In the genomic region with DNA sequence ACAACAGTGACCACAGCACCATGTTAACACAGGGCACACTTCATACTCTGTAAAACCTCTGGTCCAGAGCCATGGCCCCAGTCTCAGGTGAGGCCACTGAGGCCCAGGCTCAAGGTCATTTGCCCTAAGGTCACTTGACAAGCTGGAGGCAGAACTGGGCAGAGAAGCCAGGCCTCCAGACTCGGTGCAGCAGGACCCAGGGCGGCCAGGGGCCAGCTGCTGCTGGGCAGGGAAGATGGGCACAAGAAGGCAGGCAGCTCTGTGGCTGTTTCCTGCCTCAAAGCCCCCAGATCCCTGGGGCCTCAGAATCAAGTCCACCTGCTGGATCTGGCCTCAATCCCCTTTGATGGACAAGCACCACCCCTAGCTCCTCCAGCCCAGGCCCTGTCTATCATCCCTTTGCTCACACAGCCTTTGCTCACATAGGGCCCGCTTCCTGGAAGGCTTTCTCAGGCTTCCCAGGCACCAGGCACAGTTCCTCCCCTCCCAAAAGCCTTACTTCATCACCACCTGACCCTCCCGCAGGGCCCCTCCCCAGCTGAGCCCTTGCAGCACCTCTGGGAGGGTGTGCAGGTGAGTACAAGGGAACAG, we compare ENCODE assay signal across 21 cellular contexts.
A peak's percentile ranks its signal among the peaks of the same experiment; 100 is the strongest.
DNase-seq lines count a peak whose midpoint lies in the region; ATAC-seq lines count a peak whose summit lies in the region.
"Had no signal": no experiment of that assay in that cellular context is flagged by ENCODE, and none has a peak within 500 bp of the region (broad histone marks: within the 10 kb centered on the region; RNA-seq: fewer than 3 reads in every experiment).

No MANE protein-coding gene starts in this region.

- H3K36me3 Mint-ChIP-seq in stimulated activated naive B cell treated with anti-CD40 and anti-IgM and Interleukin-4, amounts not matched to agents 10 μg/mL and 1 μg/mL and 100 μg/mL, for 72 hours: no peaks in the 10 kb centered on the region
- H3K36me3 Mint-ChIP-seq: CD4-positive, CD25-positive, alpha-beta regulatory T cell had no signal

- no peak overlapping the region for H3K4me3 Mint-ChIP-seq in stimulated activated naive CD8-positive, alpha-beta T cell treated with anti-CD3 and anti-CD28 coated beads, Interleukin-15, amount 100 ng/mL, for 72 hours
- no peak overlapping the region for H3K4me3 Mint-ChIP-seq in stimulated activated naive B cell treated with anti-CD40 and anti-IgM and Interleukin-4, amounts not matched to agents 10 μg/mL and 1 μg/mL and 100 μg/mL, for 72 hours
- H3K4me3 Mint-ChIP-seq: B cell; CD4-positive, CD25-positive, alpha-beta regulatory T cell had no signal

- no peaks in the 10 kb centered on the region for H3K9me3 Mint-ChIP-seq in stimulated activated naive CD8-positive, alpha-beta T cell treated with anti-CD3 and anti-CD28 coated beads, Interleukin-15, amount 100 ng/mL, for 72 hours
- no peaks in the 10 kb centered on the region for H3K9me3 Mint-ChIP-seq in stimulated activated naive B cell treated with anti-CD40 and anti-IgM and Interleukin-4, amounts not matched to agents 10 μg/mL and 1 μg/mL and 100 μg/mL, for 72 hours
- H3K9me3 Mint-ChIP-seq: CD4-positive, CD25-positive, alpha-beta regulatory T cell had no signal

- peak overlapping the region; percentile 33 for H3K27ac ChIP-seq in angular gyrus (ENCODE audit: low read depth, low read length)
- H3K27ac ChIP-seq: GM23248 had no signal

- no peak for ATAC-seq in stimulated activated naive CD8-positive, alpha-beta T cell treated with anti-CD3 and anti-CD28 coated beads, Interleukin-15, amount 100 ng/mL, for 72 hours
- no peak for ATAC-seq in stimulated activated naive CD8-positive, alpha-beta T cell treated with anti-CD3 and anti-CD28 coated beads, Interleukin-15, Interleukin-2, amounts not matched to agents 100 U/mL and 50 U/mL, for 24 hours
- ATAC-seq in stimulated activated naive B cell treated with anti-CD40 and anti-IgM and Interleukin-4, amounts not matched to agents 10 μg/mL and 1 μg/mL and 100 μg/mL, for 72 hours (replicated peaks): no peak
- no peak for ATAC-seq in GM21723 (IDR thresholded peaks at IDR 0.05; ENCODE audit: unreplicated experiment)
- ATAC-seq: HCT116 had no signal

- no peaks in the 10 kb centered on the region for H3K36me3 ChIP-seq in iPS-15b (ENCODE audit: control insufficient read depth, insufficient read depth, low read length)

- no peak for DNase-seq in stimulated activated naive CD8-positive, alpha-beta T cell treated with anti-CD3 and anti-CD28 coated beads, Interleukin-15, amount 100 ng/mL, for 72 hours
- no peak for DNase-seq in stimulated activated naive CD8-positive, alpha-beta T cell treated with anti-CD3 and anti-CD28 coated beads, Interleukin-15, Interleukin-2, amounts not matched to agents 100 U/mL and 50 U/mL, for 24 hours
- DNase-seq in stimulated activated naive B cell treated with anti-CD40 and anti-IgM and Interleukin-4, amounts not matched to agents 10 μg/mL and 1 μg/mL and 100 μg/mL, for 72 hours: no peak
- DNase-seq in NK-92 treated with Interleukin-12 subunit alpha and Interleukin-12 subunit beta, amount 100 ng/mL, for 24 hours (lab: John Stamatoyannopoulos, UW): no peak
- DNase-seq: CD4-positive, CD25-positive, alpha-beta regulatory T cell; COR-L47; DMS79; GM23248; IMR-90; MV-4-11; NCI-H1105 treated with DMSO at 0.1 percent for 48 hours; NCI-H2029 treated with DMSO at 0.1 percent for 48 hours; NCI-H226; NCI-H524; NCI-H774; SHP77 had no signal

- H3K9ac ChIP-seq in iPS-15b (ENCODE audit: low read depth, low read length): peak overlapping the region; percentile 54
- H3K9ac ChIP-seq: GM23248 had no signal

- H3K4me1 Mint-ChIP-seq in stimulated activated naive CD8-positive, alpha-beta T cell treated with anti-CD3 and anti-CD28 coated beads, Interleukin-15, amount 100 ng/mL, for 72 hours: no peaks in the 10 kb centered on the region
- H3K4me1 Mint-ChIP-seq in stimulated activated naive B cell treated with anti-CD40 and anti-IgM and Interleukin-4, amounts not matched to agents 10 μg/mL and 1 μg/mL and 100 μg/mL, for 72 hours: peaks cover 0 to 2% of the 10 kb centered on the region in 2 donors
- H3K4me1 Mint-ChIP-seq: B cell; CD4-positive, CD25-positive, alpha-beta regulatory T cell had no signal

- no peaks in the 10 kb centered on the region for H3K27me3 ChIP-seq in iPS-15b (ENCODE audit: control insufficient read depth, insufficient read depth, low read length)

- H3K4me1 ChIP-seq in iPS-15b (ENCODE audit: control insufficient read depth, insufficient read depth, low read length): no peaks in the 10 kb centered on the region

- peak overlapping the region; percentile 47 to 64 for H3K27ac Mint-ChIP-seq in stimulated activated naive CD8-positive, alpha-beta T cell treated with anti-CD3 and anti-CD28 coated beads, Interleukin-15, amount 100 ng/mL, for 72 hours
- H3K27ac Mint-ChIP-seq in stimulated activated naive B cell treated with anti-CD40 and anti-IgM and Interleukin-4, amounts not matched to agents 10 μg/mL and 1 μg/mL and 100 μg/mL, for 72 hours: no peak overlapping the region
- H3K27ac Mint-ChIP-seq: B cell; CD4-positive, CD25-positive, alpha-beta regulatory T cell had no signal

- no peaks in the 10 kb centered on the region for H3K9me3 ChIP-seq in iPS-15b (ENCODE audit: control insufficient read depth, insufficient read depth, low read length)

- no peak overlapping the region for H3K4me3 ChIP-seq in iPS-15b (ENCODE audit: low read depth, low read length)
- H3K4me3 ChIP-seq: GM23248 had no signal

- H3K27me3 Mint-ChIP-seq in stimulated activated naive CD8-positive, alpha-beta T cell treated with anti-CD3 and anti-CD28 coated beads, Interleukin-15, amount 100 ng/mL, for 72 hours: peaks cover 29% of the 10 kb centered on the region
- H3K27me3 Mint-ChIP-seq in stimulated activated naive B cell treated with anti-CD40 and anti-IgM and Interleukin-4, amounts not matched to agents 10 μg/mL and 1 μg/mL and 100 μg/mL, for 72 hours: peaks cover 27 to 28% of the 10 kb centered on the region in 2 donors
